Comparison of ENCODE assay signal across 12 cellular contexts in genomic region chr1:201937624-201938212, GRCh38. TPM values are rescaled to one million over a fixed set of nuclear protein-coding genes. Genes with fewer than 3 reads are reported as not detected.
DNase-seq lines count a peak whose midpoint lies in the region; TF ChIP-seq lines count a peak whose summit lies in the region.
"Had no signal": no experiment of that assay in that cellular context is flagged by ENCODE, and none has a peak within 500 bp of the region (broad histone marks: within the 10 kb centered on the region; RNA-seq: fewer than 3 reads in every experiment).

No MANE protein-coding gene starts in this region.

- DNase-seq in H4 (ENCODE audit: low spot score) (peak; percentile 57), adipocyte (ENCODE audit: low read depth) (peak; percentile 68), foreskin fibroblast (peak; percentile 46 to 55), NCI-H2196 (lab: John Stamatoyannopoulos, UW; ENCODE audit: unreplicated experiment) (no peak), mucosa of gallbladder (ENCODE audit: low spot score) (no peak), T-helper 2 cell (no peak), NCI-H1048 (lab: John Stamatoyannopoulos, UW) (no peak)
- DNase-seq: cerebellar nuclear complex, DND-41, right lobe of liver had no signal

- H3K9me3 ChIP-seq in adipocyte (ENCODE audit: control insufficient read depth, low read length) = no peaks in the 10 kb centered on the region
- no peaks in the 10 kb centered on the region for H3K9me3 ChIP-seq in skeletal muscle tissue (ENCODE audit: control insufficient read depth in 3 of 3, low read length in 3 of 3)
- H3K9me3 ChIP-seq: right lobe of liver had no signal

- H3K4me3 ChIP-seq in adipocyte (ENCODE audit: low read length) (no peak overlapping the region), foreskin fibroblast (ENCODE audit: low read depth in 1 of 2, low read length in 2 of 2) (no peak overlapping the region), skeletal muscle tissue (ENCODE audit: low read length in 3 of 3) (no peak overlapping the region)
- H3K4me3 ChIP-seq: right lobe of liver had no signal

- peak overlapping the region; percentile 80 for H3K27ac ChIP-seq in skeletal muscle tissue (ENCODE audit: low read depth, low read length)
- H3K27ac ChIP-seq: right lobe of liver had no signal

- H3K36me3 ChIP-seq in adipocyte (ENCODE audit: control insufficient read depth, insufficient read depth, low read length, severe bottlenecking) = no peaks in the 10 kb centered on the region
- H3K36me3 ChIP-seq in skeletal muscle tissue (ENCODE audit: control insufficient read depth in 3 of 3, insufficient read depth in 3 of 3, low read length in 3 of 3) = peaks cover 0 to 2% (median 0%) of the 10 kb centered on the region in 3 donors
- H3K36me3 ChIP-seq: right lobe of liver had no signal

- peaks cover 47% of the 10 kb centered on the region for H3K4me1 ChIP-seq in adipocyte (ENCODE audit: control insufficient read depth, insufficient read depth, low read length)
- H3K4me1 ChIP-seq in skeletal muscle tissue (ENCODE audit: control insufficient read depth in 3 of 3, insufficient read depth in 3 of 3, low read length in 3 of 3) = peaks cover 34 to 52% (median 42%) of the 10 kb centered on the region in 3 donors
- H3K4me1 ChIP-seq: right lobe of liver had no signal

- no peaks in the 10 kb centered on the region for H3K27me3 ChIP-seq in adipocyte (replicated peaks; ENCODE audit: control insufficient read depth, insufficient read depth, low read length)
- H3K27me3 ChIP-seq in skeletal muscle tissue (ENCODE audit: control insufficient read depth in 3 of 3, insufficient read depth in 3 of 3, low read length in 3 of 3) = no peaks in the 10 kb centered on the region
- H3K27me3 ChIP-seq: right lobe of liver had no signal

- no peak for TF ChIP-seq CTCF in foreskin fibroblast (IDR thresholded peaks at IDR 0.05; ENCODE audit: low read depth, low read length)

- H3K9ac ChIP-seq in adipocyte (ENCODE audit: low read length) = no peak overlapping the region
- H3K9ac ChIP-seq in skeletal muscle tissue (ENCODE audit: low read depth in 1 of 3, low read length in 3 of 3) = no peak overlapping the region

RNA-seq across cellular contexts. Expression of gene LMOD1, which starts 8.6 kb away (rescaled TPM):
- total RNA-seq in H4 (2014; rRNA removed; shearing (Covaris generic)) = 0.10 TPM in 1 of 2 replicates, not detected in the other
- total RNA-seq in skeletal muscle tissue (15.1 TPM), mucosa of gallbladder (257 TPM)
- total RNA-seq: T-helper 2 cell treated with Interferon-gamma antibody and Interleukin-4, amounts not matched to agents 100 ng/mL and 5 ng/mL, for 36 hours had no signal

RNA-seq across cellular contexts. Expression of gene TIMM17A, which starts 17.6 kb away (rescaled TPM):
- total RNA-seq in H4 (2014; rRNA removed; shearing (Covaris generic)) = 132 and 143 TPM in 2 replicates
- total RNA-seq in skeletal muscle tissue = 25.1 TPM
- total RNA-seq in mucosa of gallbladder = 37.5 TPM

RNA-seq across cellular contexts. Expression of gene RNPEP, which starts 44.7 kb away (rescaled TPM):
- total RNA-seq in H4 (2014; rRNA removed; shearing (Covaris generic)) = 86.4 and 89.6 TPM in 2 replicates
- total RNA-seq in skeletal muscle tissue (14.6 TPM), mucosa of gallbladder (78.8 TPM)

RNA-seq across cellular contexts. Expression of gene SHISA4, which starts 49.0 kb away (rescaled TPM):
- total RNA-seq in H4 (2014; rRNA removed; shearing (Covaris generic)) = 46.3 and 56.1 TPM in 2 replicates
- total RNA-seq in skeletal muscle tissue = 50.1 TPM
- total RNA-seq in mucosa of gallbladder = 29.4 TPM

Comparison
In these comparisons a context has a peak if more than half of its experiments do, and no peak if none do; other contexts are left out.
1. DNase-seq: peak in H4 (single experiment), adipocyte (single experiment) and foreskin fibroblast (2 of 2); none in NCI-H2196 (single experiment), mucosa of gallbladder (single experiment), T-helper 2 cell (0 of 5) and NCI-H1048 (single experiment).
2. RNA of gene LMOD1, which starts 8.6 kb away (total RNA-seq): 257 TPM in mucosa of gallbladder (single experiment); 15.1 TPM in skeletal muscle tissue (single experiment) and 0.10 TPM in H4; every median in the first group is over 10 times any median in the second.